ENCODE assay signal across 8 cellular contexts in genomic region chr13:33728271-33729037, GRCh38.
DNase-seq lines count a peak whose midpoint lies in the region; ATAC-seq lines count a peak whose summit lies in the region.

No MANE protein-coding gene starts in this region.

- H3K4me3 Mint-ChIP-seq in activated CD4-positive, alpha-beta T cell treated with anti-CD3 and anti-CD28 coated beads for 36 hours: no peak overlapping the region
- no peak overlapping the region for H3K4me3 Mint-ChIP-seq in stimulated activated naive CD8-positive, alpha-beta T cell treated with anti-CD3 and anti-CD28 coated beads, Interleukin-15, amount 100 ng/mL, for 72 hours

- POLR2A ChIA-PET in activated CD4-positive, alpha-beta T cell treated with anti-CD3 and anti-CD28 coated beads for 36 hours (lab: Charles Lee): no interaction called here

- no peaks in the 10 kb centered on the region for H3K27me3 ChIP-seq in SJCRH30

- intact Hi-C loops in activated CD4-positive, alpha-beta T cell treated with anti-CD3 and anti-CD28 coated beads for 36 hours (cut with DNase I, micrococcal nuclease): loop anchor here in 1 of 2 experiments (10.0 kb wide), 3 partner anchors 364 to 1436 kb away; no protein-coding TSS in a partner anchor

- CTCF ChIA-PET in activated CD4-positive, alpha-beta T cell treated with anti-CD3 and anti-CD28 coated beads for 36 hours (lab: Charles Lee): interaction anchor here (0.7 to 1.2 kb wide), 3 partner anchors 185 to 500 kb away, joined by 3 to 4 read pairs (median 4); no protein-coding TSS in a partner anchor

- H3K4me3 ChIP-seq in SJCRH30: no peak overlapping the region

- DNase-seq in activated CD4-positive, alpha-beta T cell treated with anti-CD3 and anti-CD28 coated beads for 36 hours: peak; percentile 6
- DNase-seq in activated CD4-positive, alpha-beta T cell treated with anti-CD3 and anti-CD28 coated beads, Interleukin-2, amount 50 U/mL, for 48 hours: no peak
- DNase-seq in SJCRH30 (peak; percentile 12 to 45), medulla oblongata (ENCODE audit: extremely low spot score) (peak; percentile 41), T1000 (lab: John Stamatoyannopoulos, UW) (no peak)
- DNase-seq in stimulated activated naive CD4-positive, alpha-beta T cell treated with Interleukin-2 at 50 U/mL for 16 hours (lab: John Stamatoyannopoulos, UW): no peak
- DNase-seq in stimulated activated naive CD8-positive, alpha-beta T cell treated with anti-CD3 and anti-CD28 coated beads, Interleukin-15, amount 100 ng/mL, for 72 hours: no peak

- no peak overlapping the region for H3K27ac Mint-ChIP-seq in activated CD4-positive, alpha-beta T cell treated with anti-CD3 and anti-CD28 coated beads for 36 hours
- H3K27ac Mint-ChIP-seq in stimulated activated naive CD8-positive, alpha-beta T cell treated with anti-CD3 and anti-CD28 coated beads, Interleukin-15, amount 100 ng/mL, for 72 hours: no peak overlapping the region

- H3K9me3 Mint-ChIP-seq in activated CD4-positive, alpha-beta T cell treated with anti-CD3 and anti-CD28 coated beads for 36 hours (ENCODE audit: low read depth): no peaks in the 10 kb centered on the region
- H3K9me3 Mint-ChIP-seq in stimulated activated naive CD8-positive, alpha-beta T cell treated with anti-CD3 and anti-CD28 coated beads, Interleukin-15, amount 100 ng/mL, for 72 hours: no peaks in the 10 kb centered on the region

- H3K27me3 Mint-ChIP-seq in activated CD4-positive, alpha-beta T cell treated with anti-CD3 and anti-CD28 coated beads for 36 hours: no peaks in the 10 kb centered on the region
- no peaks in the 10 kb centered on the region for H3K27me3 Mint-ChIP-seq in stimulated activated naive CD8-positive, alpha-beta T cell treated with anti-CD3 and anti-CD28 coated beads, Interleukin-15, amount 100 ng/mL, for 72 hours

- H3K36me3 Mint-ChIP-seq in activated CD4-positive, alpha-beta T cell treated with anti-CD3 and anti-CD28 coated beads for 36 hours (ENCODE audit: low read depth): no peaks in the 10 kb centered on the region

- no peaks in the 10 kb centered on the region for H3K36me3 ChIP-seq in SJCRH30

- peaks cover 5% of the 10 kb centered on the region for H3K4me1 ChIP-seq in SJCRH30

- H3K27ac ChIP-seq in SJCRH30: no peak overlapping the region

- H3K4me1 Mint-ChIP-seq in activated CD4-positive, alpha-beta T cell treated with anti-CD3 and anti-CD28 coated beads for 36 hours: peaks cover 9% of the 10 kb centered on the region
- peaks cover 5% of the 10 kb centered on the region for H3K4me1 Mint-ChIP-seq in stimulated activated naive CD8-positive, alpha-beta T cell treated with anti-CD3 and anti-CD28 coated beads, Interleukin-15, amount 100 ng/mL, for 72 hours

- H3K9me3 ChIP-seq in SJCRH30 (replicated peaks): no peaks in the 10 kb centered on the region

- peak; percentile 53 for ATAC-seq in activated CD4-positive, alpha-beta T cell treated with anti-CD3 and anti-CD28 coated beads for 36 hours
- peak; percentile 90 for ATAC-seq in HG03039 (IDR thresholded peaks at IDR 0.05; ENCODE audit: unreplicated experiment)
- ATAC-seq in stimulated activated naive CD8-positive, alpha-beta T cell treated with anti-CD3 and anti-CD28 coated beads, Interleukin-15, amount 100 ng/mL, for 72 hours: no peak

Comparison
In these comparisons a context has a peak if more than half of its experiments do, and no peak if none do; other contexts are left out.
1. DNase-seq: peak in activated CD4-positive, alpha-beta T cell treated with anti-CD3 and anti-CD28 coated beads for 36 hours (single experiment), SJCRH30 (2 of 2) and medulla oblongata (single experiment); none in activated CD4-positive, alpha-beta T cell treated with anti-CD3 and anti-CD28 coated beads, Interleukin-2, amount 50 U/mL, for 48 hours (0 of 2), T1000 (single experiment), stimulated activated naive CD4-positive, alpha-beta T cell treated with Interleukin-2 at 50 U/mL for 16 hours (single experiment) and stimulated activated naive CD8-positive, alpha-beta T cell treated with anti-CD3 and anti-CD28 coated beads, Interleukin-15, amount 100 ng/mL, for 72 hours (0 of 2).